Comparison of ENCODE assay signal across 8 cellular contexts in the genomic region with DNA sequence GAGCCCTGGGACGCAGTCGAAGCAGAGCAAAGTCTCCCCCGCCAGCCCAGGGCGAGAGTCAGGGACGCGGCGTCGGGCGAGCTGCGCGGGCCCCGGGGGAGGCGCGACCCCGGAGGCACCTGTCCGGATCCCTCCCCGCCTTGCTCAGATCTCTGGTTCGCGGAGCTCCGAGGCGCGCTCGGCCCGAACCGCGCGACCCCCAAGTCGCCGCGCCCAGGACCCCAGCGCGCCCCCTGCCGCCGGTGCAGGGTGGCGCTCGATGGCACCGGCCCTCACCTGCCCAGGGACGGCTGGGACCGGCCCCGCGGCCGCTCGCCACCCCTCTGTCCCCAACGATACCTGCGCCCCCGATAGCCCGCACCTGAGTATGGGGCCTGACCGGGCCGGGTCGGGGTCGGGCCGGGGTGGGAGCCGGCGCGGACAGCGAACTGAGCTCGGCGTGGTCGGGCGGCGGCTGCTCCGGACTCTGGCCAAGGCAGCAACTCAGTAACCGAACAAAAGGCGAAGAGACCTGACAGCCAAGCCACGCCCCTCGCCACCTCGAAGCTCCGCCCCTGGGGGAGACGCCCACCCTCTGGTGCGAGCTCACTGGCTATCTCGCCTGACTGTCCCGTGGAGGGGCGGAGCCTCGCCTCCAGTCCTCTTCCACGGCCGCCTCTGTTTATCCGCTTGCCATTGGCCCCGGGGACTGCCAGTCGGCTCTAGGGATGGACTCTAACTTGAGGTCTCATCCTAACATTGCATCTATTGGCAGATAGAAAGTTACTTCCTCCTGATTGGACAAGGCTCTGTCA. TPM values are rescaled to one million over a fixed set of nuclear protein-coding genes. Genes with fewer than 3 reads are reported as not detected.
A peak's percentile ranks its signal among the peaks of the same experiment; 100 is the strongest.
DNase-seq lines count a peak whose midpoint lies in the region; ATAC-seq and TF ChIP-seq lines count a peak whose summit lies in the region.

A gene (minus strand): TSS at position 485 of the 794 bp plus-strand sequence. CDS start 14,857 bp downstream, outside the sequence.

- H3K9me3 Mint-ChIP-seq in activated naive CD4-positive, alpha-beta T cell treated with anti-CD3 and anti-CD28 coated beads for 36 hours: no peaks in the 10 kb centered on the region
- H3K9me3 Mint-ChIP-seq in neural crest cell: no peaks in the 10 kb centered on the region

- H3K27me3 ChIP-seq in MM.1S (replicated peaks; ENCODE audit: insufficient read depth, low read length): no peaks in the 10 kb centered on the region
- 0 out of 2 replicates have a peak, but pooled peaks cover 2% of the 10 kb centered on the region for H3K27me3 ChIP-seq in SJSA1 (replicated peaks)
- no peaks in the 10 kb centered on the region for H3K27me3 ChIP-seq in foreskin keratinocyte
- H3K27me3 ChIP-seq in stomach: peaks cover 0 to 29% (median 0%) of the 10 kb centered on the region in 3 donors

- intact Hi-C loops in activated naive CD4-positive, alpha-beta T cell treated with anti-CD3 and anti-CD28 coated beads for 36 hours (cut with micrococcal nuclease): no loop called here
- intact Hi-C loops in stomach (cut with DNase I; ENCODE audit: low total_unique reads): no loop called here

- DNase-seq in Caki2 (ENCODE audit: low read depth) (peak; percentile 100), MM.1S (peak; percentile 100), SJSA1 (ENCODE audit: low read depth in 1 of 2, low spot score in 2 of 2) (peak; percentile 93 to 98), foreskin keratinocyte (peak; percentile 100), neural crest cell (ENCODE audit: low read depth, low spot score) (peak; percentile 100), stomach (peak; percentile 100)
- DNase-seq in activated naive CD4-positive, alpha-beta T cell treated with anti-CD3 and anti-CD28 coated beads for 36 hours: peak; percentile 93

- H4K20me1 ChIP-seq in MM.1S (ENCODE audit: insufficient read depth, low read length): no peaks in the 10 kb centered on the region

- 0 to 2% (median 1%) methylated on average over 30 to 79 of the region's 79 CpGs for WGBS in stomach, 5 donors

- ATAC-seq in GM21737 (IDR thresholded peaks at IDR 0.05; ENCODE audit: unreplicated experiment) (peak; percentile 73), foreskin keratinocyte (peak; percentile 85)

- no peaks in the 10 kb centered on the region for H3K9me3 ChIP-seq in MM.1S (replicated peaks; ENCODE audit: insufficient read depth, low read length)
- H3K9me3 ChIP-seq in SJSA1 (replicated peaks): no peaks in the 10 kb centered on the region
- no peaks in the 10 kb centered on the region for H3K9me3 ChIP-seq in stomach

- peaks cover 22% of the 10 kb centered on the region for H3K4me1 Mint-ChIP-seq in activated naive CD4-positive, alpha-beta T cell treated with anti-CD3 and anti-CD28 coated beads for 36 hours (ENCODE audit: low read depth)
- H3K4me1 Mint-ChIP-seq in neural crest cell: peaks cover 31% of the 10 kb centered on the region

- H3K27ac ChIP-seq in MM.1S (ENCODE audit: low read length): no peak within 1 kb of the TSS
- no peak within 1 kb of the TSS for H3K27ac ChIP-seq in SJSA1
- H3K27ac ChIP-seq in foreskin keratinocyte: peak within 1 kb of the TSS; percentile 96
- H3K27ac ChIP-seq in stomach: peak within 1 kb of the TSS; percentile 93 to 99 (median 96)

- no peaks in the 10 kb centered on the region for H3K36me3 Mint-ChIP-seq in activated naive CD4-positive, alpha-beta T cell treated with anti-CD3 and anti-CD28 coated beads for 36 hours (ENCODE audit: low read depth)
- H3K36me3 Mint-ChIP-seq in neural crest cell (ENCODE audit: low read depth): no peaks in the 10 kb centered on the region

- CTCF ChIA-PET in activated naive CD4-positive, alpha-beta T cell treated with anti-CD3 and anti-CD28 coated beads for 36 hours (lab: Charles Lee): interaction anchor here (0.6 to 2.0 kb wide), 6 partner anchors 15 to 81 kb away, joined by 3 to 5 read pairs (median 4); no protein-coding TSS in a partner anchor

- H3K79me2 ChIP-seq in MM.1S (ENCODE audit: low read length): peaks cover 9% of the 10 kb centered on the region

- no peaks in the 10 kb centered on the region for H3K36me3 ChIP-seq in MM.1S (replicated peaks; ENCODE audit: insufficient read depth, low read length)
- H3K36me3 ChIP-seq in SJSA1: no peaks in the 10 kb centered on the region
- no peaks in the 10 kb centered on the region for H3K36me3 ChIP-seq in stomach

- H3K4me3 Mint-ChIP-seq in activated naive CD4-positive, alpha-beta T cell treated with anti-CD3 and anti-CD28 coated beads for 36 hours: peak within 1 kb of the TSS; percentile 57
- H3K4me3 Mint-ChIP-seq in neural crest cell: peak within 1 kb of the TSS; percentile 86

- peak within 1 kb of the TSS; percentile 82 for H2AFZ ChIP-seq in MM.1S (ENCODE audit: low read length)

- H3K4me3 ChIP-seq in MM.1S (ENCODE audit: low read length) (peak within 1 kb of the TSS; percentile 78), SJSA1 (peak within 1 kb of the TSS; percentile 44), stomach (peak within 1 kb of the TSS; percentile 61 to 76 (median 64))

- H3K4me1 ChIP-seq in MM.1S (ENCODE audit: low read length) (peaks cover 8% of the 10 kb centered on the region; the same call in 1 of the 2 replicates), SJSA1 (replicated peaks) (peaks cover 10% of the 10 kb centered on the region), foreskin keratinocyte (peaks cover 12% of the 10 kb centered on the region), stomach (peaks cover 35 to 63% (median 55%) of the 10 kb centered on the region in 4 donors)

- peaks cover 23% of the 10 kb centered on the region for H3K27me3 Mint-ChIP-seq in activated naive CD4-positive, alpha-beta T cell treated with anti-CD3 and anti-CD28 coated beads for 36 hours (ENCODE audit: low read depth)
- H3K27me3 Mint-ChIP-seq in neural crest cell (ENCODE audit: low read depth): peaks cover 29% of the 10 kb centered on the region

- TF ChIP-seq POLR2A in stomach (IDR thresholded peaks at IDR 0.05): peak in 2 of 4 donors; percentile 93 to 97

- no peak within 1 kb of the TSS for H3K27ac Mint-ChIP-seq in activated naive CD4-positive, alpha-beta T cell treated with anti-CD3 and anti-CD28 coated beads for 36 hours
- H3K27ac Mint-ChIP-seq in neural crest cell (ENCODE audit: unreplicated experiment): no peak within 1 kb of the TSS

- peak within 1 kb of the TSS; percentile 53; the same call in 1 of the 2 replicates for H3K9ac ChIP-seq in MM.1S (ENCODE audit: low read length)

- H3K9me2 ChIP-seq in MM.1S (replicated peaks; ENCODE audit: insufficient read depth, low read length): no peaks in the 10 kb centered on the region

- H3F3A ChIP-seq in MM.1S (ENCODE audit: insufficient read depth, low read length): no peaks in the 10 kb centered on the region

- TF ChIP-seq EP300 in stomach (IDR thresholded peaks at IDR 0.05): no peak

- TF ChIP-seq CTCF in MM.1S (IDR thresholded peaks at IDR 0.05; ENCODE audit: low read length): peak; percentile 81
- TF ChIP-seq CTCF in foreskin keratinocyte (conservative IDR thresholded peaks at IDR 0.05): peak; percentile 77
- peak; percentile 84 for TF ChIP-seq CTCF in neural crest cell (conservative IDR thresholded peaks at IDR 0.05)
- peak in 4 of 7 experiments; percentile 48 to 65 (median 52) for TF ChIP-seq CTCF in stomach (IDR thresholded peaks at IDR 0.05)

- peak within 1 kb of the TSS; percentile 88 for H3K4me2 ChIP-seq in MM.1S (ENCODE audit: low read depth, low read length)

- in situ Hi-C loops in Caki2 (cut with HindIII; ENCODE audit: low pct_unique_long_range_greater_than_20kb, low sequenced_read_pairs): no loop called here

RNA-seq across cellular contexts. Expression of the gene that starts here (rescaled TPM):
- 56.9 and 111 TPM in 2 replicates for total RNA-seq in Caki2 (2014; rRNA removed; shearing (Covaris generic); ENCODE audit: low replicate concordance)
- 1.1 and 2.2 TPM in 2 replicates for total RNA-seq in SJSA1 (2014; rRNA removed; shearing (Covaris generic))
- under 1 TPM; 0.27 to 0.33 TPM for total RNA-seq in activated naive CD4-positive, alpha-beta T cell treated with anti-CD3 and anti-CD28 coated beads for 36 hours
- total RNA-seq in foreskin keratinocyte: 367 and 442 TPM in 2 replicates
- polyA plus RNA-seq in foreskin keratinocyte: 299 and 341 TPM in 2 replicates
- 20.6 and 23.5 TPM in 2 replicates for total RNA-seq in neural crest cell
- 100 to 1,000 TPM in 1 of 5 donors, 10 to 100 TPM in 4; 59.5 to 248 (median 84.8) TPM for total RNA-seq in stomach
- polyA plus RNA-seq in stomach: 100 to 1,000 TPM in 2 of 3 donors, 10 to 100 TPM in 1; 85.7 to 163 (median 154) TPM

Comparison
In these comparisons a context has a peak if more than half of its experiments do, and no peak if none do; other contexts are left out.
1. Peak in DNase-seq in activated naive CD4-positive, alpha-beta T cell treated with anti-CD3 and anti-CD28 coated beads for 36 hours; RNA of the gene not detected or under 1 TPM.
2. H3K27ac ChIP-seq: peak in foreskin keratinocyte (single experiment) and stomach (5 of 5); none in MM.1S (single experiment) and SJSA1 (single experiment).
3. Peak in every context shown above with its lines, with median percentiles within 50 percentile points of each other: DNase-seq, H3K4me3 ChIP-seq and CTCF ChIP-seq.